ENCODE assay signal across 24 cellular contexts in genomic region chr12:45611495-45611894, GRCh38.
DNase-seq lines count a peak whose midpoint lies in the region; ATAC-seq and TF ChIP-seq lines count a peak whose summit lies in the region.
"Had no signal": no experiment of that assay in that cellular context is flagged by ENCODE, and none has a peak within 500 bp of the region (broad histone marks: within the 10 kb centered on the region; RNA-seq: fewer than 3 reads in every experiment).

No MANE protein-coding gene starts in this region.

- H3F3A ChIP-seq in GM23338 (replicated peaks; ENCODE audit: low read depth) = no peaks in the 10 kb centered on the region

- DNase-seq in BE2C (no peak), GM23338 (ENCODE audit: low spot score) (no peak), mammary epithelial cell (no peak), osteoblast (ENCODE audit: insufficient read length, low spot score, missing footprints) (no peak), T-cell (no peak), MG63 (no peak)
- DNase-seq: activated CD4-positive, alpha-beta T cell treated with anti-CD3 and anti-CD28 coated beads for 36 hours; activated naive CD4-positive, alpha-beta T cell treated with anti-CD3 and anti-CD28 coated beads for 36 hours; CD4-positive, alpha-beta T cell; foreskin melanocyte; KG1; naive thymus-derived CD8-positive, alpha-beta T cell; NCI-H187; NCI-H69; pancreas; stimulated activated CD4-positive, alpha-beta T cell treated with anti-CD3 and anti-CD28 coated beads, Interleukin-15, amount 100 ng/mL, for 24 hours; stimulated activated naive CD8-positive, alpha-beta T cell treated with anti-CD3 and anti-CD28 coated beads, Interleukin-15, amount 100 ng/mL, for 72 hours had no signal

- no peaks in the 10 kb centered on the region for H3K36me3 ChIP-seq in BE2C
- H3K36me3 ChIP-seq in GM23338 (ENCODE audit: insufficient read depth) = no peaks in the 10 kb centered on the region
- H3K36me3 ChIP-seq in mammary epithelial cell (ENCODE audit: insufficient read depth, low read length) = no peaks in the 10 kb centered on the region
- H3K36me3 ChIP-seq in osteoblast (ENCODE audit: insufficient read depth, low read length) = no peaks in the 10 kb centered on the region
- no peaks in the 10 kb centered on the region for H3K36me3 ChIP-seq in MG63
- H3K36me3 ChIP-seq: pancreas, SJSA1, tibial nerve had no signal

- H3K4me3 ChIP-seq in BE2C (ENCODE audit: low read depth, low read length) (peak overlapping the region; percentile 35), GM23338 (no peak overlapping the region), mammary epithelial cell (replicated peaks in 1 of 3; ENCODE audit: insufficient read depth in 1 of 3, low read depth in 2 of 3, low read length in 3 of 3) (no peak overlapping the region), osteoblast (ENCODE audit: insufficient read depth, low read length) (peak overlapping the region; percentile 58), MG63 (no peak overlapping the region)
- H3K4me3 ChIP-seq: pancreas, SJSA1, tibial nerve had no signal

- TF ChIP-seq CTCF in BE2C (IDR thresholded peaks at IDR 0.05; ENCODE audit: low read depth, low read length) = no peak
- TF ChIP-seq CTCF in GM23338 (conservative IDR thresholded peaks at IDR 0.05; ENCODE audit: low read depth in 2 of 2) = no peak
- TF ChIP-seq CTCF in mammary epithelial cell (conservative IDR thresholded peaks at IDR 0.05 in 1 of 2, IDR thresholded peaks at IDR 0.05 in 1 of 2; ENCODE audit: extremely low read depth in 1 of 2, insufficient read depth in 1 of 2, low read depth in 1 of 2, low read length in 2 of 2) = no peak
- no peak for TF ChIP-seq CTCF in osteoblast (IDR thresholded peaks at IDR 0.05; ENCODE audit: extremely low read depth, low read depth, low read length)

- no peak overlapping the region for H3K27ac Mint-ChIP-seq in GM23338
- no peak overlapping the region for H3K27ac Mint-ChIP-seq in T-cell
- H3K27ac Mint-ChIP-seq: activated CD4-positive, alpha-beta T cell treated with anti-CD3 and anti-CD28 coated beads for 36 hours; activated naive CD4-positive, alpha-beta T cell treated with anti-CD3 and anti-CD28 coated beads for 36 hours; CD4-positive, alpha-beta T cell; naive thymus-derived CD8-positive, alpha-beta T cell; T-helper 1 cell treated with Interleukin-12 subunit alpha and Interleukin-12 subunit beta and Interleukin-4 antibody, amounts not matched to agents 30 μg/mL and 1 μg/mL, for 36 hours had no signal

- H3K4me3 Mint-ChIP-seq in GM23338 = no peak overlapping the region
- H3K4me3 Mint-ChIP-seq in T-cell = no peak overlapping the region
- H3K4me3 Mint-ChIP-seq: activated CD4-positive, alpha-beta T cell treated with anti-CD3 and anti-CD28 coated beads for 36 hours; activated naive CD4-positive, alpha-beta T cell treated with anti-CD3 and anti-CD28 coated beads for 36 hours; CD4-positive, alpha-beta T cell; central memory CD8-positive, alpha-beta T cell; T-helper 1 cell treated with Interleukin-12 subunit alpha and Interleukin-12 subunit beta and Interleukin-4 antibody, amounts not matched to agents 30 μg/mL and 1 μg/mL, for 36 hours had no signal

- 96% methylated on average over 5 of the region's 5 CpGs for WGBS in mammary epithelial cell (ENCODE audit: low coverage, missing lambda C conversion rate)

- intact Hi-C loops in mammary epithelial cell (cut with micrococcal nuclease) = no loop called here

- no peak overlapping the region for H3K9ac ChIP-seq in mammary epithelial cell (ENCODE audit: insufficient read depth, low read length)

- no peak overlapping the region for H3K27ac ChIP-seq in GM23338 (ENCODE audit: low read depth)
- H3K27ac ChIP-seq in mammary epithelial cell (ENCODE audit: insufficient read depth, low read depth, low read length) = no peak overlapping the region
- no peak overlapping the region for H3K27ac ChIP-seq in osteoblast (ENCODE audit: low read depth, low read length)
- H3K27ac ChIP-seq: epithelial cell of prostate, pancreas, SJSA1, tibial nerve had no signal

- H3K79me2 ChIP-seq in GM23338 (replicated peaks; ENCODE audit: insufficient read depth) (no peaks in the 10 kb centered on the region), mammary epithelial cell (ENCODE audit: insufficient read depth, low read length) (no peaks in the 10 kb centered on the region), osteoblast (ENCODE audit: insufficient read depth, low read length) (no peaks in the 10 kb centered on the region)

- H3K9me3 Mint-ChIP-seq in GM23338 (no peaks in the 10 kb centered on the region), T-cell (no peaks in the 10 kb centered on the region)
- H3K9me3 Mint-ChIP-seq: activated naive CD4-positive, alpha-beta T cell treated with anti-CD3 and anti-CD28 coated beads for 36 hours; CD4-positive, alpha-beta T cell; central memory CD8-positive, alpha-beta T cell; naive thymus-derived CD8-positive, alpha-beta T cell; stimulated activated naive CD8-positive, alpha-beta T cell treated with anti-CD3 and anti-CD28 coated beads, Interleukin-15, amount 100 ng/mL, for 72 hours; T-helper 1 cell treated with Interleukin-12 subunit alpha and Interleukin-12 subunit beta and Interleukin-4 antibody, amounts not matched to agents 30 μg/mL and 1 μg/mL, for 36 hours had no signal

- POLR2A ChIA-PET in T-cell (lab: Charles Lee) = no interaction called here

- H4K20me1 ChIP-seq in GM23338 (replicated peaks; ENCODE audit: insufficient read depth) (no peaks in the 10 kb centered on the region), mammary epithelial cell (ENCODE audit: insufficient read depth, low read length) (no peaks in the 10 kb centered on the region), osteoblast (ENCODE audit: insufficient read depth, low read length) (no peaks in the 10 kb centered on the region)

- H3K27me3 Mint-ChIP-seq in GM23338 (ENCODE audit: insufficient read depth, low read depth, poor library complexity) = no peaks in the 10 kb centered on the region
- H3K27me3 Mint-ChIP-seq in T-cell = peaks cover 0 to 6% of the 10 kb centered on the region in 2 donors
- H3K27me3 Mint-ChIP-seq: central memory CD8-positive, alpha-beta T cell; stimulated activated naive CD8-positive, alpha-beta T cell treated with anti-CD3 and anti-CD28 coated beads, Interleukin-15, amount 100 ng/mL, for 72 hours had no signal

- dilution Hi-C loops in mammary epithelial cell (cut with HindIII; ENCODE audit: low sequenced_read_pairs) = no loop called here

- H2AFZ ChIP-seq in GM23338 = peak overlapping the region; percentile 82; the same call in 1 of the 2 replicates
- peak overlapping the region; percentile 71 for H2AFZ ChIP-seq in mammary epithelial cell (ENCODE audit: low read depth, low read length)
- peak overlapping the region; percentile 79 for H2AFZ ChIP-seq in osteoblast (ENCODE audit: low read length)

- CTCF ChIA-PET in mammary epithelial cell (lab: Charles Lee; ENCODE audit: low non-redundant PET) = no interaction called here
- CTCF ChIA-PET in T-cell (lab: Charles Lee) = no interaction called here

- H3K4me1 Mint-ChIP-seq in GM23338 (no peaks in the 10 kb centered on the region), T-cell (peaks cover 0 to 5% (median 3%) of the 10 kb centered on the region in 3 donors)
- H3K4me1 Mint-ChIP-seq: central memory CD8-positive, alpha-beta T cell had no signal

- BruUV-seq in mammary epithelial cell (replicated peaks; lab: Mats Ljungman, UMichigan) = no TSS peak

- ATAC-seq in GM23338 = no peak; the same call in 2 of the 3 replicates
- no peak for ATAC-seq in T-cell (replicated peaks in 1 of 4)
- no peak for ATAC-seq in HG03460 (IDR thresholded peaks at IDR 0.05; ENCODE audit: unreplicated experiment)
- ATAC-seq in HG02759 (IDR thresholded peaks at IDR 0.05; ENCODE audit: unreplicated experiment) = no peak
- ATAC-seq: naive thymus-derived CD8-positive, alpha-beta T cell; pancreas had no signal

- in situ Hi-C loops in mammary epithelial cell (cut with MboI; ENCODE audit: low sequenced_read_pairs in 2 of 2) = no loop called here

- H3K9me2 ChIP-seq in GM23338 (ENCODE audit: insufficient read depth) = no peaks in the 10 kb centered on the region

- H3K4me2 ChIP-seq in GM23338 = no peak overlapping the region
- peak overlapping the region; percentile 13 for H3K4me2 ChIP-seq in mammary epithelial cell (ENCODE audit: insufficient read depth, low read depth, low read length)
- H3K4me2 ChIP-seq in osteoblast (ENCODE audit: insufficient read depth, low read length) = peak overlapping the region; percentile 59

- H3K36me3 Mint-ChIP-seq in GM23338 (ENCODE audit: low read depth) (no peaks in the 10 kb centered on the region), T-cell (no peaks in the 10 kb centered on the region)
- H3K36me3 Mint-ChIP-seq: naive thymus-derived CD8-positive, alpha-beta T cell had no signal

- H3K9me3 ChIP-seq in BE2C (no peaks in the 10 kb centered on the region), mammary epithelial cell (replicated peaks; ENCODE audit: insufficient read depth, low read length) (no peaks in the 10 kb centered on the region), osteoblast (ENCODE audit: low read depth, low read length) (no peaks in the 10 kb centered on the region), MG63 (no peaks in the 10 kb centered on the region)
- H3K9me3 ChIP-seq: pancreas, SJSA1, tibial nerve had no signal

- H3K27me3 ChIP-seq in BE2C (no peaks in the 10 kb centered on the region; the same call in 1 of the 2 replicates), GM23338 (ENCODE audit: insufficient read depth) (no peaks in the 10 kb centered on the region), mammary epithelial cell (ENCODE audit: insufficient read depth, low read length) (no peaks in the 10 kb centered on the region), osteoblast (ENCODE audit: insufficient read depth, low read length) (no peaks in the 10 kb centered on the region), MG63 (no peaks in the 10 kb centered on the region)
- H3K27me3 ChIP-seq: pancreas, SJSA1 had no signal

- H3K4me1 ChIP-seq in BE2C = no peaks in the 10 kb centered on the region
- H3K4me1 ChIP-seq in GM23338 (ENCODE audit: insufficient read depth) = no peaks in the 10 kb centered on the region
- peaks cover 8% of the 10 kb centered on the region for H3K4me1 ChIP-seq in mammary epithelial cell (ENCODE audit: insufficient read depth, low read length)
- H3K4me1 ChIP-seq in osteoblast (ENCODE audit: insufficient read depth, low read length) = peaks cover 16% of the 10 kb centered on the region

TF ChIP-seq in GM23338, 12 proteins besides CTCF, POLR2A, EP300 and RAD21 (continues in another document):
- TF ChIP-seq ETS1 (IDR thresholded peaks at IDR 0.05) (no peak), ZNF114 (CRISPR knock-in tag; IDR thresholded peaks at IDR 0.05) (no peak), JUNB (IDR thresholded peaks at IDR 0.05; ENCODE audit: unreplicated experiment) (no peak)

Comparison
In these comparisons a context has a peak if more than half of its experiments do, and no peak if none do; other contexts are left out.
1. H3K4me3 ChIP-seq: peak in BE2C (single experiment) and osteoblast (single experiment); none in GM23338 (single experiment), mammary epithelial cell (0 of 3) and MG63 (single experiment).
2. Peak in every context shown above with its lines, with median percentiles within 50 percentile points of each other: H2AFZ ChIP-seq.